ENCODE assay signal across 18 cellular contexts in the genomic region with DNA sequence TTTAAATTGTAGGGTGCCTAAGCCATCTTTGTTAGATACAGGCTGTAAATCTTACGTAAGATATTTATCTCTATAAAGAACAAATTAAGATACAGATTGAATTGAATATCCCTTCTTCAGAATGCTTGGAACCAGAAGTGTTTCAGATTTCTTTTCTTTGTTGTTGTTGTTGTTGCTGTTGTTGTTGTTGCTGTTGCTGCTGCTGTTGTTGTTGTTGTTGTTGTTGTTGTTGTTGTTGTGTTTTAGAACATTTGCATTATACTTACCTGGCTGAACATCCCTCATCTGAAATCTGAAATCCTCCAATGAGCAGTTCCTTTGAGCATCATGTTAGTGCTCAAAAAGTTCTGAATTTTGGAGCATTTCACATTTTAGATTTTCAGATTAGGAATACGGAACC. TPM values are rescaled to one million over a fixed set of nuclear protein-coding genes. Genes with fewer than 3 reads are reported as not detected.
DNase-seq lines count a peak whose midpoint lies in the region; ATAC-seq, FAIRE-seq and TF ChIP-seq lines count a peak whose summit lies in the region.
"Had no signal": no experiment of that assay in that cellular context is flagged by ENCODE, and none has a peak within 500 bp of the region (broad histone marks: within the 10 kb centered on the region; RNA-seq: fewer than 3 reads in every experiment).

No MANE protein-coding gene starts in this region.

- H3K9ac ChIP-seq in astrocyte (ENCODE audit: low read length), result no peak overlapping the region
- H3K9ac ChIP-seq: BLaER1, GM23248 had no signal

- CTCF ChIA-PET in activated naive CD4-positive, alpha-beta T cell treated with anti-CD3 and anti-CD28 coated beads, Interleukin-2, amount 10 ng/mL, durations not matched to agents 7 days and 5 days (lab: Charles Lee), result no interaction called here

- no peaks in the 10 kb centered on the region for H3K4me1 Mint-ChIP-seq in activated naive CD4-positive, alpha-beta T cell treated with anti-CD3 and anti-CD28 coated beads, Interleukin-2, amount 10 ng/mL, durations not matched to agents 7 days and 5 days
- H3K4me1 Mint-ChIP-seq in astrocyte (ENCODE audit: low read depth, unreplicated experiment), result no peaks in the 10 kb centered on the region
- H3K4me1 Mint-ChIP-seq in neural crest cell, result peaks cover 12% of the 10 kb centered on the region
- H3K4me1 Mint-ChIP-seq: CD14-positive monocyte; CD4-positive, alpha-beta memory T cell had no signal

- DNase-seq in activated naive CD4-positive, alpha-beta T cell treated with anti-CD3 and anti-CD28 coated beads, Interleukin-2, amount 10 ng/mL, durations not matched to agents 7 days and 5 days, result no peak
- DNase-seq in activated naive CD4-positive, alpha-beta T cell (lab: John Stamatoyannopoulos, UW), result no peak
- no peak for DNase-seq in H54 (ENCODE audit: insufficient read length, low spot score)
- no peak for DNase-seq in astrocyte (ENCODE audit: low read depth)
- no peak for DNase-seq in neural crest cell (ENCODE audit: low read depth, low spot score)
- no peak for DNase-seq in NCI-H187 (lab: John Stamatoyannopoulos, UW)
- no peak for DNase-seq in NCI-H2029 treated with DMSO at 0.1 percent for 48 hours (lab: John Stamatoyannopoulos, UW)
- DNase-seq: 8988T; Calu3; CD4-positive, alpha-beta memory T cell; DMS79 treated with DMSO at 0.1 percent for 48 hours; GF-D8; GM23248; HCEC 1CT had no signal

- peaks cover 62% of the 10 kb centered on the region for H3K36me3 Mint-ChIP-seq in activated naive CD4-positive, alpha-beta T cell treated with anti-CD3 and anti-CD28 coated beads, Interleukin-2, amount 10 ng/mL, durations not matched to agents 7 days and 5 days
- H3K36me3 Mint-ChIP-seq in astrocyte (ENCODE audit: low read depth, unreplicated experiment) (peaks cover 19% of the 10 kb centered on the region), neural crest cell (ENCODE audit: low read depth) (peaks cover 33% of the 10 kb centered on the region)

- peaks cover 34% of the 10 kb centered on the region for H3K36me3 ChIP-seq in astrocyte (ENCODE audit: insufficient read depth, low read length)

- peaks cover 3% of the 10 kb centered on the region for H4K20me1 ChIP-seq in astrocyte (ENCODE audit: insufficient read depth, low read length)

- FAIRE-seq in H54 (lab: Jason Lieb, UNC) (peak; percentile 52), astrocyte (lab: Jason Lieb, UNC) (peak; percentile 52)
- FAIRE-seq: GM19239 had no signal

- H3K27ac Mint-ChIP-seq in activated naive CD4-positive, alpha-beta T cell treated with anti-CD3 and anti-CD28 coated beads, Interleukin-2, amount 10 ng/mL, durations not matched to agents 7 days and 5 days, result peak overlapping the region; percentile 19
- H3K27ac Mint-ChIP-seq in astrocyte (ENCODE audit: unreplicated experiment) (no peak overlapping the region), neural crest cell (ENCODE audit: unreplicated experiment) (peak overlapping the region; percentile 53)
- H3K27ac Mint-ChIP-seq: CD4-positive, alpha-beta memory T cell had no signal

- no peak overlapping the region for H3K4me3 ChIP-seq in astrocyte (ENCODE audit: insufficient read depth, low read depth, low read length)
- H3K4me3 ChIP-seq: BLaER1, GM23248 had no signal

- no peaks in the 10 kb centered on the region for H3K4me1 ChIP-seq in astrocyte (ENCODE audit: insufficient read depth, low read length)
- H3K4me1 ChIP-seq: BLaER1 had no signal

- H2AFZ ChIP-seq in astrocyte (ENCODE audit: low read depth, low read length), result no peak overlapping the region
- H2AFZ ChIP-seq: GM23248 had no signal

- H3K9me3 ChIP-seq in astrocyte (ENCODE audit: insufficient read depth, low read depth, low read length), result no peaks in the 10 kb centered on the region
- H3K9me3 ChIP-seq: BLaER1 had no signal

- H3K9me3 Mint-ChIP-seq in activated naive CD4-positive, alpha-beta T cell treated with anti-CD3 and anti-CD28 coated beads, Interleukin-2, amount 10 ng/mL, durations not matched to agents 7 days and 5 days, result no peaks in the 10 kb centered on the region
- H3K9me3 Mint-ChIP-seq in astrocyte (ENCODE audit: unreplicated experiment), result no peaks in the 10 kb centered on the region
- no peaks in the 10 kb centered on the region for H3K9me3 Mint-ChIP-seq in neural crest cell
- H3K9me3 Mint-ChIP-seq: CD4-positive, alpha-beta memory T cell had no signal

- H3K4me3 Mint-ChIP-seq in activated naive CD4-positive, alpha-beta T cell treated with anti-CD3 and anti-CD28 coated beads, Interleukin-2, amount 10 ng/mL, durations not matched to agents 7 days and 5 days, result no peak overlapping the region
- H3K4me3 Mint-ChIP-seq in astrocyte (ENCODE audit: unreplicated experiment) (no peak overlapping the region), neural crest cell (no peak overlapping the region)
- H3K4me3 Mint-ChIP-seq: CD14-positive monocyte; CD4-positive, alpha-beta memory T cell had no signal

- H3K27ac ChIP-seq in astrocyte (ENCODE audit: low read depth, low read length), result no peak overlapping the region
- H3K27ac ChIP-seq: BLaER1, GM23248 had no signal

- no peaks in the 10 kb centered on the region for H3K79me2 ChIP-seq in astrocyte (ENCODE audit: insufficient read depth, low read length)

- no peak for ATAC-seq in GM21526 (IDR thresholded peaks at IDR 0.05; ENCODE audit: low FRiP score, unreplicated experiment)

- H3K27me3 Mint-ChIP-seq in activated naive CD4-positive, alpha-beta T cell treated with anti-CD3 and anti-CD28 coated beads, Interleukin-2, amount 10 ng/mL, durations not matched to agents 7 days and 5 days, result no peaks in the 10 kb centered on the region
- H3K27me3 Mint-ChIP-seq in astrocyte (ENCODE audit: low read depth, unreplicated experiment), result no peaks in the 10 kb centered on the region
- no peaks in the 10 kb centered on the region for H3K27me3 Mint-ChIP-seq in neural crest cell (ENCODE audit: low read depth)
- H3K27me3 Mint-ChIP-seq: CD4-positive, alpha-beta memory T cell had no signal

- TF ChIP-seq CTCF in astrocyte (IDR thresholded peaks at IDR 0.05; ENCODE audit: insufficient read depth, low read depth, low read length) (no peak), neural crest cell (conservative IDR thresholded peaks at IDR 0.05) (no peak)

- H3K4me2 ChIP-seq in astrocyte (ENCODE audit: low read length), result no peak overlapping the region
- H3K4me2 ChIP-seq: BLaER1 had no signal

- TF ChIP-seq POLR2A in H54 (IDR thresholded peaks at IDR 0.05; ENCODE audit: low read depth, low read length), result no peak

- H3K27me3 ChIP-seq in astrocyte (ENCODE audit: insufficient read depth, low read length), result no peaks in the 10 kb centered on the region
- H3K27me3 ChIP-seq: BLaER1 had no signal

RNA-seq across cellular contexts. Expression of a gene that starts 26.6 kb away (rescaled TPM):
- total RNA-seq in astrocyte (17.2 and 22.7 TPM in 2 replicates), neural crest cell (40.2 and 46.5 TPM in 2 replicates)

RNA-seq across cellular contexts. Expression of a gene that starts 26.8 kb away (rescaled TPM):
- total RNA-seq in astrocyte, result 2.5 and 3.1 TPM in 2 replicates
- 4.5 and 5.4 TPM in 2 replicates for total RNA-seq in neural crest cell
